19 cellular contexts compared by ENCODE assay signal in the genomic region with DNA sequence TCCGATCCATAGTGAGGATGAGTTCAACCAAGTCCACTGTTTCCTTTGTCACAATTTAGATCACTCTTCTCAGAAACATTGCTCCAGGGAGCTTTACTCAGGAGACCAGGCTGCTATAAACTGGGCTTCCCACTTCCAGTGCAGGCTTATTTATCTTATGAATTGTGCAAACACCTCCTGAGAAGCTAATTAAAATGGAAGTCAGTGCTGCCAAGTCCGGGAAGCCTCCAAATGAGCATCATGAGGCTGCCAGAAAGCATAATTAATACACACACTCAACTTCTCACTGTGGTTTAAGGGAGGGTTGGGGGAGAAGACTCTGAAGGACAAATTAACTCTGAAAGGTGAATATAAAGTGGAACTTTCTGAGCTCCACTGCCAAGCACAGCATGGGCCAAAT.
DNase-seq lines count a peak whose midpoint lies in the region; TF ChIP-seq lines count a peak whose summit lies in the region.
"Had no signal": no experiment of that assay in that cellular context is flagged by ENCODE, and none has a peak within 500 bp of the region (broad histone marks: within the 10 kb centered on the region; RNA-seq: fewer than 3 reads in every experiment).

No MANE protein-coding gene starts in this region.

- no peaks in the 10 kb centered on the region for H3K4me1 ChIP-seq in uterus
- H3K4me1 ChIP-seq: Peyer's patch, SJSA1 had no signal

- no peak overlapping the region for H3K9ac ChIP-seq in SK-N-MC (ENCODE audit: insufficient read length)

- H3K4me3 ChIP-seq in SK-N-MC (no peak overlapping the region), uterus (no peak overlapping the region)
- H3K4me3 ChIP-seq: Peyer's patch, SJSA1 had no signal

- DNase-seq in COR-L47 (lab: John Stamatoyannopoulos, UW) (peak; percentile 55), NCI-H1105 (lab: John Stamatoyannopoulos, UW) (peak; percentile 53), SK-N-MC (ENCODE audit: low read depth, low spot score) (peak; percentile 30), medulla oblongata (ENCODE audit: extremely low spot score) (peak; percentile 77), AG20443 (ENCODE audit: low spot score) (no peak), uterus (no peak), T-helper 1 cell (no peak), SIG-M5 treated with dmso at 0.1 percent for 504 hours (lab: John Stamatoyannopoulos, UW; ENCODE audit: unreplicated experiment) (no peak)
- DNase-seq: ACHN; CD8-positive, alpha-beta memory T cell; EL; KBM-7; NCI-H187; NCI-H748 treated with DMSO at 0.1 percent for 48 hours; Peyer's patch; SW 1271; T-helper 2 cell had no signal

- H3K9me3 ChIP-seq in SK-N-MC (ENCODE audit: low read depth, low read length) (peaks cover 4% of the 10 kb centered on the region; the same call in 1 of the 2 replicates), uterus (no peaks in the 10 kb centered on the region)
- H3K9me3 ChIP-seq: Peyer's patch, SJSA1 had no signal

- H3K36me3 ChIP-seq in SK-N-MC (ENCODE audit: insufficient read depth, low read length) (no peaks in the 10 kb centered on the region), uterus (no peaks in the 10 kb centered on the region)
- H3K36me3 ChIP-seq: Peyer's patch, SJSA1 had no signal

- no peaks in the 10 kb centered on the region for H3K27me3 ChIP-seq in uterus
- H3K27me3 ChIP-seq: Peyer's patch, SJSA1 had no signal

- no peak overlapping the region for H3K27ac ChIP-seq in SK-N-MC
- H3K27ac ChIP-seq in uterus, result no peak overlapping the region
- H3K27ac ChIP-seq: HL-60, Peyer's patch, SJSA1 had no signal

- intact Hi-C loops in uterus (cut with DNase I; ENCODE audit: low total_unique reads), result no loop called here

- TF ChIP-seq CTCF in uterus (IDR thresholded peaks at IDR 0.05), result no peak

- TF ChIP-seq POLR2A in uterus (IDR thresholded peaks at IDR 0.05), result no peak

Comparison
In these comparisons a context has a peak if more than half of its experiments do, and no peak if none do; other contexts are left out.
1. DNase-seq: peak in COR-L47 (single experiment), NCI-H1105 (single experiment), SK-N-MC (single experiment) and medulla oblongata (single experiment); none in AG20443 (single experiment), uterus (0 of 2), T-helper 1 cell (0 of 5) and SIG-M5 treated with dmso at 0.1 percent for 504 hours (single experiment).